In the genomic region with DNA sequence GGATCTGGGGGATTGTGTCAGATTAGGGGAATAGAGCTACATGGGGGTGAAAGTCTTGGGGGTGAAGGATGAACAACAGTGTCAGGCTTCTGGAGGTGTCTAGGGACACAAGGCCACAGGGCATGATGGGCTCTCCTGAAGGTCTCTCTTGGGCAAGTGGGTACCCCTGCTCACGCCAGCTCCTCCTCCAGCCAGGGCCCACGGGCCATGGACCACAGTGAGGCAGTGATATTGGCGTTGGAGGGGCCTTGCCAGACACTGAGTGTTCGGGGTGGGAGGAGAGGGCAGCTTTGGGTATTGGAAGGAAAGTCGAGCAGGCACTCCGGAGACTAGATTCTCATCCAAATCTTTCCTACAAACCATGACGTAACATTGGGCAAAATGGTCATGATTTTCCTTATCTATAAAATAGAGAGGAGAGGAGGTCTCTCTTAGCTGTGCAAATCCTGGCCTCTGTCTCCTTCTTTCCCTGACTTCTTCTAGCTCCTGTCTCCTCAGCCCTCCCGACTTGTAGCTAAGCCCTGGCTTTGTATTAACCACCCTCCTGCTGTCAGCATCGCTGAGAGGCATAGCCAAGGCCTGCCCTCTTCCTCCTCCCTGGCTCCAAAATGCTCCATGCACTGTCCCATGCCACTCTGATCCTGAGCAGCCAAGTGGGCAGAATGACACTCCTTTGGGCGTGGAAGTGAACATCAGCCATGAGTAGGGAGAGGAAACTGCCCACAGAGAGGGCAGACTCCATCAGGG, we compare ENCODE assay signal across 1 cellular context.
TF ChIP-seq lines count a peak whose summit lies in the region.

No MANE protein-coding gene starts in this region.

TF ChIP-seq in GM12878, 131 proteins besides CTCF, POLR2A, EP300 and RAD21:
- TF ChIP-seq ZBED1 (IDR thresholded peaks at IDR 0.05; ENCODE audit: borderline replicate concordance) (no peak), CBFB (IDR thresholded peaks at IDR 0.05; ENCODE audit: low read depth) (no peak), NR2F1 (conservative IDR thresholded peaks at IDR 0.05) (no peak), HDAC2 (IDR thresholded peaks at IDR 0.05) (no peak), MEF2A (IDR thresholded peaks at IDR 0.05; ENCODE audit: insufficient read depth, low read depth, low read length) (no peak), POLR2AphosphoS2 (IDR thresholded peaks at IDR 0.05; ENCODE audit: low read depth, low read length) (no peak), IKZF2 (IDR thresholded peaks at IDR 0.05) (no peak), IRF4 (IDR thresholded peaks at IDR 0.05; ENCODE audit: low read depth, low read length) (no peak)
- TF ChIP-seq, protein P1, sequence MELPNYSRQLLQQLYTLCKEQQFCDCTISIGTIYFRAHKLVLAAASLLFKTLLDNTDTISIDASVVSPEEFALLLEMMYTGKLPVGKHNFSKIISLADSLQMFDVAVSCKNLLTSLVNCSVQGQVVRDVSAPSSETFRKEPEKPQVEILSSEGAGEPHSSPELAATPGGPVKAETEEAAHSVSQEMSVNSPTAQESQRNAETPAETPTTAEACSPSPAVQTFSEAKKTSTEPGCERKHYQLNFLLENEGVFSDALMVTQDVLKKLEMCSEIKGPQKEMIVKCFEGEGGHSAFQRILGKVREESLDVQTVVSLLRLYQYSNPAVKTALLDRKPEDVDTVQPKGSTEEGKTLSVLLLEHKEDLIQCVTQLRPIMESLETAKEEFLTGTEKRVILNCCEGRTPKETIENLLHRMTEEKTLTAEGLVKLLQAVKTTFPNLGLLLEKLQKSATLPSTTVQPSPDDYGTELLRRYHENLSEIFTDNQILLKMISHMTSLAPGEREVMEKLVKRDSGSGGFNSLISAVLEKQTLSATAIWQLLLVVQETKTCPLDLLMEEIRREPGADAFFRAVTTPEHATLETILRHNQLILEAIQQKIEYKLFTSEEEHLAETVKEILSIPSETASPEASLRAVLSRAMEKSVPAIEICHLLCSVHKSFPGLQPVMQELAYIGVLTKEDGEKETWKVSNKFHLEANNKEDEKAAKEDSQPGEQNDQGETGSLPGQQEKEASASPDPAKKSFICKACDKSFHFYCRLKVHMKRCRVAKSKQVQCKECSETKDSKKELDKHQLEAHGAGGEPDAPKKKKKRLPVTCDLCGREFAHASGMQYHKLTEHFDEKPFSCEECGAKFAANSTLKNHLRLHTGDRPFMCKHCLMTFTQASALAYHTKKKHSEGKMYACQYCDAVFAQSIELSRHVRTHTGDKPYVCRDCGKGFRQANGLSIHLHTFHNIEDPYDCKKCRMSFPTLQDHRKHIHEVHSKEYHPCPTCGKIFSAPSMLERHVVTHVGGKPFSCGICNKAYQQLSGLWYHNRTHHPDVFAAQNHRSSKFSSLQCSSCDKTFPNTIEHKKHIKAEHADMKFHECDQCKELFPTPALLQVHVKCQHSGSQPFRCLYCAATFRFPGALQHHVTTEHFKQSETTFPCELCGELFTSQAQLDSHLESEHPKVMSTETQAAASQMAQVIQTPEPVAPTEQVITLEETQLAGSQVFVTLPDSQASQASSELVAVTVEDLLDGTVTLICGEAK (IDR thresholded peaks at IDR 0.05; ENCODE audit: borderline replicate concordance): no peak
